9 cellular contexts compared by ENCODE assay signal in the genomic region with DNA sequence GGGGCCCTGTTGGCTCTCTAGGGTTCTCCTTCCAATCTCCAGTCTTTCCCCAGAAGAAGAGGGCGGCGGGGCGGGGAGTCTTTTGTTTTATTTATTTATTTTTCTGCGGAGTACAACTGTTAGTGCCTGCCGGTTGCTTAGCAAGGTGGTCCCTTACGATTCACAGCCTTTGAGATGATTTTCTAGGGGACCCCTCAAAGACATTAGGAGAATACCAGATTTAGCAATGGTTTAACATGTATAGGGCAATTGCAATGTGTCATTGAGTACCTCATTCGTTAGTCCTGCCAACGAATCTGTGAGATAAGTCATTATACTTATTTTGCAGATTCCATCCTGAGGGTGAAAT. TPM values are rescaled to one million over a fixed set of nuclear protein-coding genes. Genes with fewer than 3 reads are reported as not detected.
A peak's percentile ranks its signal among the peaks of the same experiment; 100 is the strongest.
DNase-seq lines count a peak whose midpoint lies in the region; ATAC-seq and TF ChIP-seq lines count a peak whose summit lies in the region.
"Had no signal": no experiment of that assay in that cellular context is flagged by ENCODE, and none has a peak within 500 bp of the region (broad histone marks: within the 10 kb centered on the region; RNA-seq: fewer than 3 reads in every experiment).

No MANE protein-coding gene starts in this region.

- H3K4me3 ChIP-seq in BJ (ENCODE audit: low read depth, low read length) (peak overlapping the region; percentile 99), HUES48 (ENCODE audit: low read depth, low read length) (peak overlapping the region; percentile 94)

- H3K27me3 ChIP-seq in BJ (ENCODE audit: control insufficient read depth, insufficient read depth, low read length) (no peaks in the 10 kb centered on the region), HUES48 (ENCODE audit: control insufficient read depth, insufficient read depth, low read length) (no peaks in the 10 kb centered on the region)

- H3K27ac ChIP-seq in HUES48 (ENCODE audit: low read depth, low read length) = peak overlapping the region; percentile 86

- peak overlapping the region; percentile 97 for H3K9ac ChIP-seq in HUES48 (ENCODE audit: low read depth, low read length)

- DNase-seq in BJ (ENCODE audit: low read depth) (no peak), dedifferentiated amniotic fluid mesenchymal stem cell (ENCODE audit: extremely low spot score) (no peak), putamen (ENCODE audit: low spot score) (no peak), NCI-H748 treated with DMSO at 0.1 percent for 48 hours (lab: John Stamatoyannopoulos, UW) (no peak)
- DNase-seq in central memory CD8-positive, alpha-beta T cell (ENCODE audit: low spot score in 2 of 2) = no peak
- no peak for DNase-seq in natural killer cell treated with Interleukin-12 subunit alpha and Interleukin-12 subunit beta and Interleukin-15 and Interleukin-18, amount 100 ng/mL, for 72 hours (ENCODE audit: low spot score)
- no peak for DNase-seq in activated effector memory CD4-positive, alpha-beta T cell treated with Interleukin-2 at 50 U/mL for 16 hours

- peak overlapping the region; percentile 87 for H3K27ac Mint-ChIP-seq in central memory CD8-positive, alpha-beta T cell (ENCODE audit: low read depth)
- peak overlapping the region; percentile 83 to 86 for H3K27ac Mint-ChIP-seq in natural killer cell treated with Interleukin-12 subunit alpha and Interleukin-12 subunit beta and Interleukin-15 and Interleukin-18, amount 100 ng/mL, for 72 hours

- no peaks in the 10 kb centered on the region for H3K9me3 Mint-ChIP-seq in central memory CD8-positive, alpha-beta T cell
- peaks cover 3% of the 10 kb centered on the region for H3K9me3 Mint-ChIP-seq in natural killer cell treated with Interleukin-12 subunit alpha and Interleukin-12 subunit beta and Interleukin-15 and Interleukin-18, amount 100 ng/mL, for 72 hours

- no peaks in the 10 kb centered on the region for H3K27me3 Mint-ChIP-seq in central memory CD8-positive, alpha-beta T cell
- no peaks in the 10 kb centered on the region for H3K27me3 Mint-ChIP-seq in natural killer cell treated with Interleukin-12 subunit alpha and Interleukin-12 subunit beta and Interleukin-15 and Interleukin-18, amount 100 ng/mL, for 72 hours

- CTCF ChIA-PET in BJ (lab: Yijun Ruan, JAX) = interaction anchor here (1.7 to 15.7 kb wide), 2 partner anchors 10 to 56 kb away, joined by 5 to 181 read pairs; a partner anchor contains a TSS

- peaks cover 18% of the 10 kb centered on the region for H3K36me3 Mint-ChIP-seq in central memory CD8-positive, alpha-beta T cell (ENCODE audit: insufficient read depth)
- peaks cover 11% of the 10 kb centered on the region for H3K36me3 Mint-ChIP-seq in natural killer cell treated with Interleukin-12 subunit alpha and Interleukin-12 subunit beta and Interleukin-15 and Interleukin-18, amount 100 ng/mL, for 72 hours

- no peak for ATAC-seq in central memory CD8-positive, alpha-beta T cell (replicated peaks; ENCODE audit: extremely low read depth, poor library complexity, severe bottlenecking)
- ATAC-seq in natural killer cell treated with Interleukin-12 subunit alpha and Interleukin-12 subunit beta and Interleukin-15 and Interleukin-18, amount 100 ng/mL, for 72 hours = no peak

- TF ChIP-seq CTCF in BJ (IDR thresholded peaks at IDR 0.05; ENCODE audit: insufficient read depth, low read depth, low read length) = no peak

- H3K4me1 Mint-ChIP-seq in central memory CD8-positive, alpha-beta T cell = peaks cover 21% of the 10 kb centered on the region
- peaks cover 14% of the 10 kb centered on the region in 2 donors for H3K4me1 Mint-ChIP-seq in natural killer cell treated with Interleukin-12 subunit alpha and Interleukin-12 subunit beta and Interleukin-15 and Interleukin-18, amount 100 ng/mL, for 72 hours (ENCODE audit: low read depth in 2 of 2)

- POLR2A ChIA-PET in BJ (lab: Charles Lee) = no interaction called here

- H3K4me1 ChIP-seq in HUES48 (ENCODE audit: control insufficient read depth, insufficient read depth, low read length) = peaks cover 25% of the 10 kb centered on the region

- H3K36me3 ChIP-seq in BJ (ENCODE audit: control insufficient read depth, insufficient read depth, low read length) (peaks cover 10% of the 10 kb centered on the region), HUES48 (ENCODE audit: control insufficient read depth, insufficient read depth, low read length) (peaks cover 35% of the 10 kb centered on the region)

- H3K9me3 ChIP-seq in HUES48 (ENCODE audit: control insufficient read depth, insufficient read depth, low read length) = no peaks in the 10 kb centered on the region

- peak overlapping the region; percentile 89 for H3K4me3 Mint-ChIP-seq in central memory CD8-positive, alpha-beta T cell
- H3K4me3 Mint-ChIP-seq in natural killer cell treated with Interleukin-12 subunit alpha and Interleukin-12 subunit beta and Interleukin-15 and Interleukin-18, amount 100 ng/mL, for 72 hours = peak overlapping the region; percentile 91

RNA-seq across cellular contexts. Expression of a gene that starts 0.3 kb away (rescaled TPM):
- 46.6 and 47.0 TPM in 2 replicates for polyA plus RNA-seq in BJ (2011; rRNA removed)
- polyA minus RNA-seq in BJ (2011; rRNA and poly(A)+ RNA removed) = 13.6 and 16.6 TPM in 2 replicates
- total RNA-seq in natural killer cell treated with Interleukin-12 subunit alpha and Interleukin-12 subunit beta and Interleukin-15 and Interleukin-18, amount 100 ng/mL, for 72 hours = 10 to 100 TPM; 58.7 to 75.5 TPM

RNA-seq across cellular contexts. Expression of a gene that starts 34.4 kb away (rescaled TPM):
- polyA plus RNA-seq in BJ (2011; rRNA removed) = not detected in 2 replicates
- not detected in 2 replicates for polyA minus RNA-seq in BJ (2011; rRNA and poly(A)+ RNA removed)
- total RNA-seq in natural killer cell treated with Interleukin-12 subunit alpha and Interleukin-12 subunit beta and Interleukin-15 and Interleukin-18, amount 100 ng/mL, for 72 hours = not detected
- total RNA-seq: activated CD8-positive, alpha-beta memory T cell treated with anti-CD3 and anti-CD28 coated beads for 36 hours had no signal

RNA-seq across cellular contexts. Expression of a gene that starts 55.4 kb away (rescaled TPM):
- not detected in 2 replicates for polyA plus RNA-seq in BJ (2011; rRNA removed)
- polyA minus RNA-seq in BJ (2011; rRNA and poly(A)+ RNA removed) = not detected in 2 replicates
- not detected for total RNA-seq in natural killer cell treated with Interleukin-12 subunit alpha and Interleukin-12 subunit beta and Interleukin-15 and Interleukin-18, amount 100 ng/mL, for 72 hours
- total RNA-seq: activated CD8-positive, alpha-beta memory T cell treated with anti-CD3 and anti-CD28 coated beads for 36 hours had no signal

RNA-seq across cellular contexts. Expression of a gene that starts 55.7 kb away (rescaled TPM):
- 8.8 and 11.4 TPM in 2 replicates for polyA plus RNA-seq in BJ (2011; rRNA removed)
- 6.0 and 6.5 TPM in 2 replicates for polyA minus RNA-seq in BJ (2011; rRNA and poly(A)+ RNA removed)
- 10 to 100 TPM; 26.8 to 28.5 TPM for total RNA-seq in natural killer cell treated with Interleukin-12 subunit alpha and Interleukin-12 subunit beta and Interleukin-15 and Interleukin-18, amount 100 ng/mL, for 72 hours
